Comparison of ENCODE assay signal across 8 cellular contexts in genomic region chr12:25386823-25387134, GRCh38.
A peak's percentile ranks its signal among the peaks of the same experiment; 100 is the strongest.
DNase-seq lines count a peak whose midpoint lies in the region; ATAC-seq lines count a peak whose summit lies in the region.

No MANE protein-coding gene starts in this region.

- peak overlapping the region; percentile 28 for H3K9ac ChIP-seq in iPS-15b (ENCODE audit: low read depth, low read length)
- peak overlapping the region; percentile 97 to 99 for H3K9ac ChIP-seq in stomach smooth muscle (ENCODE audit: low read length in 2 of 2)

- CTCF ChIA-PET in activated CD4-positive, alpha-beta T cell treated with anti-CD3 and anti-CD28 coated beads, Interleukin-2, amount 10 ng/mL, durations not matched to agents 7 days and 5 days (lab: Charles Lee) = interaction anchor here (1.0 to 2.2 kb wide), 8 partner anchors 9 to 174 kb away, joined by 3 to 13 read pairs (median 6); no protein-coding TSS in a partner anchor

- H3K4me1 Mint-ChIP-seq in activated CD4-positive, alpha-beta T cell treated with anti-CD3 and anti-CD28 coated beads, Interleukin-2, amount 10 ng/mL, durations not matched to agents 7 days and 5 days = peaks cover 61% of the 10 kb centered on the region
- H3K4me1 Mint-ChIP-seq in activated T-helper 17 cell treated with anti-CD3 and anti-CD28 coated beads, Interleukin-2, amount 50 U/mL, for 72 hours = peaks cover 25% of the 10 kb centered on the region

- H3K27me3 Mint-ChIP-seq in activated CD4-positive, alpha-beta T cell treated with anti-CD3 and anti-CD28 coated beads, Interleukin-2, amount 10 ng/mL, durations not matched to agents 7 days and 5 days = no peaks in the 10 kb centered on the region
- H3K27me3 Mint-ChIP-seq in activated T-helper 17 cell treated with anti-CD3 and anti-CD28 coated beads, Interleukin-2, amount 50 U/mL, for 72 hours = no peaks in the 10 kb centered on the region

- H3K27ac Mint-ChIP-seq in activated CD4-positive, alpha-beta T cell treated with anti-CD3 and anti-CD28 coated beads, Interleukin-2, amount 10 ng/mL, durations not matched to agents 7 days and 5 days = peak overlapping the region; percentile 100
- H3K27ac Mint-ChIP-seq in activated T-helper 17 cell treated with anti-CD3 and anti-CD28 coated beads, Interleukin-2, amount 50 U/mL, for 72 hours = peak overlapping the region; percentile 97

- H3K36me3 Mint-ChIP-seq in activated CD4-positive, alpha-beta T cell treated with anti-CD3 and anti-CD28 coated beads, Interleukin-2, amount 10 ng/mL, durations not matched to agents 7 days and 5 days (ENCODE audit: low read depth) = peaks cover 6% of the 10 kb centered on the region
- peaks cover 14% of the 10 kb centered on the region for H3K36me3 Mint-ChIP-seq in activated T-helper 17 cell treated with anti-CD3 and anti-CD28 coated beads, Interleukin-2, amount 50 U/mL, for 72 hours (ENCODE audit: low read depth)

- peak overlapping the region; percentile 94 for H3K4me3 Mint-ChIP-seq in activated CD4-positive, alpha-beta T cell treated with anti-CD3 and anti-CD28 coated beads, Interleukin-2, amount 10 ng/mL, durations not matched to agents 7 days and 5 days
- peak overlapping the region; percentile 88 for H3K4me3 Mint-ChIP-seq in activated T-helper 17 cell treated with anti-CD3 and anti-CD28 coated beads, Interleukin-2, amount 50 U/mL, for 72 hours

- H3K27me3 ChIP-seq in iPS-15b (ENCODE audit: control insufficient read depth, insufficient read depth, low read length) (peaks cover 16% of the 10 kb centered on the region), stomach smooth muscle (ENCODE audit: control insufficient read depth in 1 of 2, insufficient read depth in 2 of 2, low read length in 2 of 2) (no peaks in the 10 kb centered on the region)

- H3K4me3 ChIP-seq in iPS-15b (ENCODE audit: low read depth, low read length) = peak overlapping the region; percentile 72
- peak overlapping the region; percentile 87 to 92 for H3K4me3 ChIP-seq in stomach smooth muscle (ENCODE audit: low read length in 2 of 2)

- DNase-seq in activated CD4-positive, alpha-beta T cell treated with anti-CD3 and anti-CD28 coated beads, Interleukin-2, amount 10 ng/mL, durations not matched to agents 7 days and 5 days = no peak
- no peak for DNase-seq in activated CD4-positive, alpha-beta T cell treated with anti-CD3 and anti-CD28 coated beads for 48 hours
- DNase-seq in NCI-H748 treated with DMSO at 0.1 percent for 48 hours (lab: John Stamatoyannopoulos, UW) = no peak
- DNase-seq in hippocampal formation (lab: John Stamatoyannopoulos, UW) = no peak

- H3K36me3 ChIP-seq in iPS-15b (ENCODE audit: control insufficient read depth, insufficient read depth, low read length) (no peaks in the 10 kb centered on the region), stomach smooth muscle (ENCODE audit: control insufficient read depth in 2 of 2, insufficient read depth in 2 of 2, low read length in 2 of 2) (no peaks in the 10 kb centered on the region)

- H3K4me1 ChIP-seq in iPS-15b (ENCODE audit: control insufficient read depth, insufficient read depth, low read length) (peaks cover 6% of the 10 kb centered on the region), stomach smooth muscle (ENCODE audit: control insufficient read depth, insufficient read depth, low read length) (peaks cover 14% of the 10 kb centered on the region)

- no peak for ATAC-seq in activated T-helper 17 cell treated with anti-CD3 and anti-CD28 coated beads, Interleukin-2, amount 50 U/mL, for 72 hours (replicated peaks)
- no peak for ATAC-seq in GM18868 (IDR thresholded peaks at IDR 0.05; ENCODE audit: unreplicated experiment)

- H3K9me3 Mint-ChIP-seq in activated CD4-positive, alpha-beta T cell treated with anti-CD3 and anti-CD28 coated beads, Interleukin-2, amount 10 ng/mL, durations not matched to agents 7 days and 5 days = no peaks in the 10 kb centered on the region
- no peaks in the 10 kb centered on the region for H3K9me3 Mint-ChIP-seq in activated T-helper 17 cell treated with anti-CD3 and anti-CD28 coated beads, Interleukin-2, amount 50 U/mL, for 72 hours

- H3K9me3 ChIP-seq in iPS-15b (ENCODE audit: control insufficient read depth, insufficient read depth, low read length) = no peaks in the 10 kb centered on the region
- H3K9me3 ChIP-seq in stomach smooth muscle (ENCODE audit: control insufficient read depth in 2 of 2, low read length in 2 of 2) = no peaks in the 10 kb centered on the region

- POLR2A ChIA-PET in activated CD4-positive, alpha-beta T cell treated with anti-CD3 and anti-CD28 coated beads, Interleukin-2, amount 10 ng/mL, durations not matched to agents 7 days and 5 days (lab: Charles Lee) = interaction anchor here (1.7 kb wide), 1 partner anchor 191 kb away, joined by 4 read pairs; the partner anchor contains the start of genes DNAI7 and ETFRF1

- H3K27ac ChIP-seq in stomach smooth muscle (ENCODE audit: low read length) = peak overlapping the region; percentile 100
